Comparison of ENCODE assay signal across 9 cellular contexts in genomic region chr1:19974822-19975416, GRCh38. TPM values are rescaled to one million over a fixed set of nuclear protein-coding genes. Genes with fewer than 3 reads are reported as not detected.
DNase-seq lines count a peak whose midpoint lies in the region; ATAC-seq and TF ChIP-seq lines count a peak whose summit lies in the region.
"Had no signal": no experiment of that assay in that cellular context is flagged by ENCODE, and none has a peak within 500 bp of the region (broad histone marks: within the 10 kb centered on the region; RNA-seq: fewer than 3 reads in every experiment).

No MANE protein-coding gene starts in this region.

- peak; percentile 65 for ATAC-seq in activated CD4-positive, alpha-beta T cell treated with anti-CD3 and anti-CD28 coated beads for 36 hours
- ATAC-seq in omental fat pad (ENCODE audit: low FRiP score) (peak; percentile 47), HG02884 (IDR thresholded peaks at IDR 0.05; ENCODE audit: unreplicated experiment) (no peak), GM21529 (IDR thresholded peaks at IDR 0.05; ENCODE audit: unreplicated experiment) (no peak)

- no peaks in the 10 kb centered on the region for H3K9me3 Mint-ChIP-seq in activated CD4-positive, alpha-beta T cell treated with anti-CD3 and anti-CD28 coated beads for 36 hours (ENCODE audit: low read depth)

- no peak overlapping the region for H3K27ac Mint-ChIP-seq in activated CD4-positive, alpha-beta T cell treated with anti-CD3 and anti-CD28 coated beads for 36 hours
- H3K27ac Mint-ChIP-seq: activated naive CD8-positive, alpha-beta T cell had no signal

- no peaks in the 10 kb centered on the region for H3K36me3 Mint-ChIP-seq in activated CD4-positive, alpha-beta T cell treated with anti-CD3 and anti-CD28 coated beads for 36 hours (ENCODE audit: low read depth)
- H3K36me3 Mint-ChIP-seq: activated naive CD8-positive, alpha-beta T cell had no signal

- H3K27me3 Mint-ChIP-seq in activated CD4-positive, alpha-beta T cell treated with anti-CD3 and anti-CD28 coated beads for 36 hours: peaks cover 19% of the 10 kb centered on the region

- CTCF ChIA-PET in activated CD4-positive, alpha-beta T cell treated with anti-CD3 and anti-CD28 coated beads for 36 hours (lab: Charles Lee): interaction anchor here (0.5 to 1.6 kb wide), 6 partner anchors 57 to 440 kb away, joined by 3 to 14 read pairs (median 3); no protein-coding TSS in a partner anchor

- peak; percentile 46 for DNase-seq in activated CD4-positive, alpha-beta T cell treated with anti-CD3 and anti-CD28 coated beads for 36 hours
- DNase-seq in activated CD4-positive, alpha-beta T cell treated with anti-CD3 and anti-CD28 coated beads for 1 hour: no peak
- DNase-seq in NAMALWA (ENCODE audit: low spot score) (peak; percentile 7), fibroblast of the conjunctiva (ENCODE audit: low read depth) (peak; percentile 36), omental fat pad (ENCODE audit: low spot score) (no peak)

- H3K4me1 Mint-ChIP-seq in activated CD4-positive, alpha-beta T cell treated with anti-CD3 and anti-CD28 coated beads for 36 hours: no peaks in the 10 kb centered on the region

- POLR2A ChIA-PET in activated CD4-positive, alpha-beta T cell treated with anti-CD3 and anti-CD28 coated beads for 36 hours (lab: Charles Lee): no interaction called here

- intact Hi-C loops in activated CD4-positive, alpha-beta T cell treated with anti-CD3 and anti-CD28 coated beads for 36 hours (cut with DNase I, micrococcal nuclease): loop anchor here (1.0 to 5.0 kb wide), 3 partner anchors 177 to 220 kb away; no protein-coding TSS in a partner anchor

- peak; percentile 97 for TF ChIP-seq CTCF in VCaP (conservative IDR thresholded peaks at IDR 0.05)
- TF ChIP-seq CTCF in omental fat pad (IDR thresholded peaks at IDR 0.05): peak in 1 of 3 donors; percentile 13

- H3K27ac ChIP-seq in VCaP: peak overlapping the region; percentile 90

- no peak overlapping the region for H3K4me3 Mint-ChIP-seq in activated CD4-positive, alpha-beta T cell treated with anti-CD3 and anti-CD28 coated beads for 36 hours
- H3K4me3 Mint-ChIP-seq: activated naive CD8-positive, alpha-beta T cell had no signal

RNA-seq across cellular contexts. Expression of gene PLA2G2A, which starts 4.5 kb away (rescaled TPM):
- total RNA-seq in activated CD4-positive, alpha-beta T cell treated with anti-CD3 and anti-CD28 coated beads for 36 hours: not detected
- total RNA-seq in omental fat pad: 100 to 1,000 TPM; 196 to 718 (median 477) TPM

RNA-seq across cellular contexts. Expression of gene PLA2G2E, which starts 51.5 kb away (rescaled TPM):
- not detected for total RNA-seq in activated CD4-positive, alpha-beta T cell treated with anti-CD3 and anti-CD28 coated beads for 36 hours
- not detected for total RNA-seq in omental fat pad

Comparison
In these comparisons a context has a peak if more than half of its experiments do, and no peak if none do; other contexts are left out.
1. DNase-seq: peak in activated CD4-positive, alpha-beta T cell treated with anti-CD3 and anti-CD28 coated beads for 36 hours (single experiment), NAMALWA (single experiment) and fibroblast of the conjunctiva (single experiment); none in activated CD4-positive, alpha-beta T cell treated with anti-CD3 and anti-CD28 coated beads for 1 hour (single experiment) and omental fat pad (single experiment).
2. ATAC-seq: peak in activated CD4-positive, alpha-beta T cell treated with anti-CD3 and anti-CD28 coated beads for 36 hours (single experiment) and omental fat pad (single experiment); none in HG02884 (single experiment) and GM21529 (single experiment).
3. RNA of gene PLA2G2A, which starts 4.5 kb away (total RNA-seq): 196 to 718 TPM in omental fat pad; not detected in activated CD4-positive, alpha-beta T cell treated with anti-CD3 and anti-CD28 coated beads for 36 hours; every median in the first group is over 100 times any median in the second.